In genomic region chr2:28366496-28367282, GRCh38 we compare ENCODE assay signal across 8 cellular contexts. TPM values are rescaled to one million over a fixed set of nuclear protein-coding genes. Genes with fewer than 3 reads are reported as not detected.
DNase-seq lines count a peak whose midpoint lies in the region; ATAC-seq, FAIRE-seq and TF ChIP-seq lines count a peak whose summit lies in the region.

No MANE protein-coding gene starts in this region.

- no peak overlapping the region for H3K4me3 ChIP-seq in brain microvascular endothelial cell (ENCODE audit: low read depth, low read length)

- H3K36me3 Mint-ChIP-seq in progenitor cell of endocrine pancreas (ENCODE audit: insufficient read depth) = no peaks in the 10 kb centered on the region

- H3K4me3 Mint-ChIP-seq in progenitor cell of endocrine pancreas (ENCODE audit: low read depth) = no peak overlapping the region

- no peak overlapping the region for H3K27ac ChIP-seq in brain microvascular endothelial cell

- no peaks in the 10 kb centered on the region for H3K36me3 ChIP-seq in brain microvascular endothelial cell (replicated peaks)

- no peak for FAIRE-seq in GM12892 (lab: Jason Lieb, UNC)

- peak overlapping the region; percentile 79 for H3K27ac Mint-ChIP-seq in progenitor cell of endocrine pancreas

- in situ Hi-C loops in brain microvascular endothelial cell (cut with HindIII; ENCODE audit: low pct_ligation_motif_present, low sequenced_read_pairs) = no loop called here

- peak; percentile 29 to 88 (median 52) for DNase-seq in T-helper 1 cell
- DNase-seq in brain microvascular endothelial cell = peak; percentile 29
- DNase-seq in progenitor cell of endocrine pancreas (ENCODE audit: low spot score, unreplicated experiment) = no peak
- DNase-seq in nucleus accumbens (lab: John Stamatoyannopoulos, UW) = no peak
- no peak for DNase-seq in GM12892 (ENCODE audit: insufficient read length)

- peaks cover 1% of the 10 kb centered on the region for H3K4me1 Mint-ChIP-seq in progenitor cell of endocrine pancreas (ENCODE audit: low read depth)

- no peaks in the 10 kb centered on the region for H3K9me3 Mint-ChIP-seq in progenitor cell of endocrine pancreas (ENCODE audit: low read depth)

- ATAC-seq in GM18498 (IDR thresholded peaks at IDR 0.05; ENCODE audit: unreplicated experiment) (peak; percentile 54), HG03378 (IDR thresholded peaks at IDR 0.05; ENCODE audit: unreplicated experiment) (no peak), HG03045 (IDR thresholded peaks at IDR 0.05; ENCODE audit: unreplicated experiment) (no peak)

- TF ChIP-seq POLR2A in GM12892 (IDR thresholded peaks at IDR 0.05; ENCODE audit: low read depth, low read length) = no peak

- H3K27me3 ChIP-seq in brain microvascular endothelial cell (replicated peaks) = no peaks in the 10 kb centered on the region

- H3K27me3 Mint-ChIP-seq in progenitor cell of endocrine pancreas = peaks cover 23% of the 10 kb centered on the region

- TF ChIP-seq CTCF in brain microvascular endothelial cell (IDR thresholded peaks at IDR 0.05; ENCODE audit: low read depth, low read length, missing control alignments) = no peak
- TF ChIP-seq CTCF in progenitor cell of endocrine pancreas (IDR thresholded peaks at IDR 0.05; ENCODE audit: unreplicated experiment) = no peak

RNA-seq across cellular contexts. Expression of gene FOSL2, which starts 26.0 kb away (rescaled TPM):
- total RNA-seq in progenitor cell of endocrine pancreas = 38.4 and 42.5 TPM in 2 replicates
- polyA plus RNA-seq in GM12892 (2012; ENCODE audit: missing spikeins) = 0.68 TPM

Comparison
In these comparisons a context has a peak if more than half of its experiments do, and no peak if none do; other contexts are left out.
1. DNase-seq: peak in T-helper 1 cell (5 of 5) and brain microvascular endothelial cell (single experiment); none in progenitor cell of endocrine pancreas (single experiment), nucleus accumbens (0 of 56) and GM12892 (single experiment).